Comparison of ENCODE assay signal across 14 cellular contexts in genomic region chr15:90981681-90982080, GRCh38. TPM values are rescaled to one million over a fixed set of nuclear protein-coding genes. Genes with fewer than 3 reads are reported as not detected.
DNase-seq lines count a peak whose midpoint lies in the region; ATAC-seq, FAIRE-seq and TF ChIP-seq lines count a peak whose summit lies in the region.
"Had no signal": no experiment of that assay in that cellular context is flagged by ENCODE, and none has a peak within 500 bp of the region (broad histone marks: within the 10 kb centered on the region; RNA-seq: fewer than 3 reads in every experiment).

No MANE protein-coding gene starts in this region.

- H3K9me3 ChIP-seq in spleen = no peaks in the 10 kb centered on the region
- H3K9me3 ChIP-seq in kidney (ENCODE audit: control insufficient read depth in 1 of 2, low read length in 2 of 2) = no peaks in the 10 kb centered on the region
- H3K9me3 ChIP-seq: gastroesophageal sphincter, prostate gland had no signal

- H3K27ac ChIP-seq in spleen (peak overlapping the region in 3 of 8 donors; percentile 13 to 51 (median 22)), kidney (ENCODE audit: low read depth in 2 of 2, low read length in 2 of 2) (no peak overlapping the region)
- H3K27ac ChIP-seq: coronary artery, gastroesophageal sphincter, prostate gland had no signal

- peaks cover 0 to 19% (median 1%) of the 10 kb centered on the region in 6 donors for H3K4me1 ChIP-seq in spleen
- H3K4me1 ChIP-seq in kidney (ENCODE audit: control insufficient read depth in 1 of 2, insufficient read depth in 1 of 2, low read depth in 1 of 2, low read length in 2 of 2) = no peaks in the 10 kb centered on the region
- H3K4me1 ChIP-seq: gastroesophageal sphincter, prostate gland had no signal

- intact Hi-C loops in spleen (cut with DNase I; ENCODE audit: low total_unique reads) (no loop called here), kidney (cut with DNase I) (no loop called here)

- no peaks in the 10 kb centered on the region for H3K27me3 ChIP-seq in spleen (replicated peaks in 1 of 7)
- H3K27me3 ChIP-seq: gastroesophageal sphincter had no signal

- no peak overlapping the region for H3K9ac ChIP-seq in kidney (ENCODE audit: low read length in 2 of 2)

- H3K4me3 ChIP-seq in spleen (no peak overlapping the region), kidney (ENCODE audit: low read length in 2 of 2) (no peak overlapping the region)
- H3K4me3 ChIP-seq: coronary artery, gastroesophageal sphincter, prostate gland had no signal

- POLR2A ChIA-PET in HEK293T (lab: Yijun Ruan, JAX) = interaction anchor here (0.9 to 1.4 kb wide), 2 partner anchors 25 to 27 kb away, joined by 3 to 5 read pairs; partner anchors contain the start of gene RCCD1

- in situ Hi-C loops in GM13976 (cut with MboI; ENCODE audit: low sequenced_read_pairs, unreplicated experiment) = no loop called here

- ATAC-seq in GM19397 (IDR thresholded peaks at IDR 0.05; ENCODE audit: unreplicated experiment) = peak; percentile 74
- ATAC-seq in HG02973 (IDR thresholded peaks at IDR 0.05; ENCODE audit: unreplicated experiment) = peak; percentile 76
- ATAC-seq: gastroesophageal sphincter had no signal

- TF ChIP-seq POLR2A in spleen (IDR thresholded peaks at IDR 0.05) = no peak

- CTCF ChIA-PET in HEK293T (lab: Yijun Ruan, JAX) = no interaction called here

- FAIRE-seq in kidney (lab: Jason Lieb, UNC) = no peak

- 70 to 84% (median 75%) methylated on average over 6 of the region's 6 CpGs for WGBS in spleen, 5 donors

- TF ChIP-seq CTCF in GM13976 (IDR thresholded peaks at IDR 0.05; ENCODE audit: borderline replicate concordance, control extremely low read depth, extremely low read depth, insufficient read depth, missing control alignments) (no peak), spleen (IDR thresholded peaks at IDR 0.05 in 8 of 11, conservative IDR thresholded peaks at IDR 0.05 in 3 of 11) (no peak), kidney (IDR thresholded peaks at IDR 0.05; ENCODE audit: borderline replicate concordance, extremely low read depth, insufficient read depth) (no peak)

- peaks cover 0 to 74% (median 0%) of the 10 kb centered on the region in 6 donors for H3K36me3 ChIP-seq in spleen
- no peaks in the 10 kb centered on the region for H3K36me3 ChIP-seq in kidney (ENCODE audit: control insufficient read depth in 1 of 2, insufficient read depth in 2 of 2, low read length in 2 of 2)
- H3K36me3 ChIP-seq: prostate gland had no signal

- DNase-seq in GM13976 (ENCODE audit: low spot score) (peak; percentile 40), MV-4-11 (lab: John Stamatoyannopoulos, UW) (peak; percentile 70), HEK293T (ENCODE audit: extremely low spot score) (no peak), NCI-H2107 (lab: John Stamatoyannopoulos, UW) (no peak), spleen (no peak), kidney (no peak)
- DNase-seq: activated naive CD4-positive, alpha-beta T cell treated with Interleukin-2 at 50 U/mL for 16 hours; NCI-H146; stimulated activated CD4-positive, alpha-beta T cell treated with anti-CD3 and anti-CD28 coated beads, Interleukin-2, amount 100 ng/mL, for 48 hours had no signal

TF ChIP-seq in HEK293T, 16 proteins besides CTCF, POLR2A, EP300 and RAD21:
- TF ChIP-seq FOXK2 (IDR thresholded peaks at IDR 0.05) (no peak), FOXM1 (IDR thresholded peaks at IDR 0.05; ENCODE audit: borderline replicate concordance) (no peak), L3MBTL2 (conservative IDR thresholded peaks at IDR 0.05) (no peak), FOXA1 (IDR thresholded peaks at IDR 0.05) (no peak), ZNF384 (IDR thresholded peaks at IDR 0.05) (no peak), LEF1 (IDR thresholded peaks at IDR 0.05; ENCODE audit: borderline replicate concordance) (no peak), TARDBP (IDR thresholded peaks at IDR 0.05) (no peak), CTBP1 (IDR thresholded peaks at IDR 0.05; ENCODE audit: borderline replicate concordance) (no peak)

RNA-seq across cellular contexts. Expression of gene PRC1, which starts 12.7 kb away (rescaled TPM):
- total RNA-seq in spleen (10 to 100 TPM in 4 of 7 donors, 1 to 10 TPM in 3; 6.0 to 40.0 (median 15.0) TPM), kidney (6.6 TPM)
- polyA plus RNA-seq in spleen (10 to 100 TPM in 1 of 3 donors, 1 to 10 TPM in 2; 7.4 to 13.9 (median 8.8) TPM), kidney (ENCODE audit: insufficient read depth, low read depth, low replicate concordance) (3.4 TPM)

RNA-seq across cellular contexts. Expression of gene RCCD1, which starts 27.0 kb away (rescaled TPM):
- total RNA-seq in spleen (10 to 100 TPM in 2 of 7 donors, 1 to 10 TPM in 5; 6.9 to 11.4 (median 8.7) TPM), kidney (11.6 TPM)
- polyA plus RNA-seq in spleen (1 to 10 TPM; 3.6 to 9.0 (median 6.3) TPM), kidney (ENCODE audit: insufficient read depth, low read depth, low replicate concordance) (11.6 TPM)

RNA-seq across cellular contexts. Expression of gene VPS33B, which starts 40.7 kb away (rescaled TPM):
- total RNA-seq in spleen = 10 to 100 TPM; 13.2 to 25.0 (median 19.1) TPM
- 10 to 100 TPM; 12.1 to 27.6 (median 15.6) TPM for polyA plus RNA-seq in spleen
- 15.5 TPM for total RNA-seq in kidney
- polyA plus RNA-seq in kidney (ENCODE audit: insufficient read depth, low read depth, low replicate concordance) = 18.5 TPM

RNA-seq across cellular contexts. Expression of gene UNC45A, which starts 46.6 kb away (rescaled TPM):
- total RNA-seq in spleen (10 to 100 TPM; 32.8 to 59.5 (median 42.6) TPM), kidney (62.8 TPM)
- polyA plus RNA-seq in spleen (10 to 100 TPM; 32.2 to 43.6 (median 32.8) TPM), kidney (ENCODE audit: insufficient read depth, low read depth, low replicate concordance) (48.9 TPM)

RNA-seq across cellular contexts. Expression of gene HDDC3, which starts 49.3 kb away (rescaled TPM):
- total RNA-seq in spleen (10 to 100 TPM; 12.8 to 25.9 (median 18.0) TPM), kidney (15.5 TPM)
- polyA plus RNA-seq in spleen (10 to 100 TPM; 23.9 to 34.5 (median 31.0) TPM), kidney (ENCODE audit: insufficient read depth, low read depth, low replicate concordance) (47.3 TPM)

Comparison
In these comparisons a context has a peak if more than half of its experiments do, and no peak if none do; other contexts are left out.
1. DNase-seq: peak in GM13976 (single experiment) and MV-4-11 (single experiment); none in HEK293T (single experiment), NCI-H2107 (single experiment), spleen (single experiment) and kidney (single experiment).